Comparison of ENCODE assay signal across 8 cellular contexts in the genomic region with DNA sequence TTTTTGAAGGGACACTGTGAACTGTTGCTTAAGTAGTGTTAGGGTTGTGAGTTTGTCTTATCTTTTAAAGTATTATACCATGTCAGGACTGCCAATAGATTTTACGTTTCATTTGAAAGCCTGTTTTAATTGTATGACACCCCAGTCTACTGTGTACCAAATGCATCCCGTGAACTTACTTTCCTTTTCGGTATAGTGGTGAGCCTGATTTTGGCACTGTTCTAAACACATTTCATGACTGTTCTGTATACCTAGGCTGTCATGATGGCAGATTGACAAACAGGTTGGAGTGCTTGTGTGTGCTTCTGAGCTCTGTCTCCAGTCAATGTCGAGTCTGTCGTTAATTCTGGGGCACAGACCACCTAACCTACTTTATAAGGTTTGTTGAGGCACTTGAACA. TPM values are rescaled to one million over a fixed set of nuclear protein-coding genes. Genes with fewer than 3 reads are reported as not detected.
A peak's percentile ranks its signal among the peaks of the same experiment; 100 is the strongest.
DNase-seq lines count a peak whose midpoint lies in the region; ATAC-seq and TF ChIP-seq lines count a peak whose summit lies in the region.

No MANE protein-coding gene starts in this region.

- intact Hi-C loops in right lobe of liver (cut with DNase I), result no loop called here

- H3K4me1 ChIP-seq in right lobe of liver (peaks cover 0 to 35% (median 15%) of the 10 kb centered on the region in 4 donors), tibial nerve (peaks cover 0 to 33% (median 3%) of the 10 kb centered on the region in 4 donors)

- no peaks in the 10 kb centered on the region for H3K9me3 ChIP-seq in right lobe of liver
- H3K9me3 ChIP-seq in tibial nerve, result no peaks in the 10 kb centered on the region

- H3K4me3 ChIP-seq in HL-60 (replicated peaks; ENCODE audit: insufficient read depth, low read length) (peak overlapping the region; percentile 38; the same call in 1 of the 2 replicates), astrocyte of the spinal cord (ENCODE audit: low read depth, low read length) (peak overlapping the region; percentile 77), right lobe of liver (peak overlapping the region; percentile 99), tibial nerve (peak overlapping the region; percentile 58 to 98 (median 75))

- TF ChIP-seq POLR2A in right lobe of liver (IDR thresholded peaks at IDR 0.05), result peak; percentile 35
- no peak for TF ChIP-seq POLR2A in tibial nerve (IDR thresholded peaks at IDR 0.05)
- TF ChIP-seq POLR2A in GM18505 (IDR thresholded peaks at IDR 0.05; ENCODE audit: borderline replicate concordance, extremely low read depth, insufficient read depth, insufficient read length), result no peak

- ATAC-seq in GM18907 (IDR thresholded peaks at IDR 0.05; ENCODE audit: unreplicated experiment), result peak; percentile 25
- peak; percentile 48 to 60 (median 54) for ATAC-seq in right lobe of liver
- ATAC-seq in GM18505 (IDR thresholded peaks at IDR 0.05; ENCODE audit: unreplicated experiment), result no peak

- in situ Hi-C loops in astrocyte of the spinal cord (cut with HindIII; ENCODE audit: low sequenced_read_pairs), result no loop called here

- under 1% methylated on average over 5 of the region's 5 CpGs for WGBS in right lobe of liver (ENCODE audit: insufficient coverage, low coverage, low lambda C conversion rate, missing lambda C conversion rate)
- 2 to 6% methylated on average over 5 of the region's 5 CpGs for WGBS in tibial nerve, 2 donors

- no peak for TF ChIP-seq EP300 in tibial nerve (IDR thresholded peaks at IDR 0.05)

- H3K27me3 ChIP-seq in HL-60 (ENCODE audit: insufficient read depth, poor library complexity, severe bottlenecking) (peaks cover 53% of the 10 kb centered on the region), right lobe of liver (no peaks in the 10 kb centered on the region), tibial nerve (no peaks in the 10 kb centered on the region)

- TF ChIP-seq CTCF in HL-60 (IDR thresholded peaks at IDR 0.05; ENCODE audit: insufficient read depth, low read length), result no peak
- no peak for TF ChIP-seq CTCF in astrocyte of the spinal cord (IDR thresholded peaks at IDR 0.05; ENCODE audit: low read depth, low read length)
- no peak for TF ChIP-seq CTCF in right lobe of liver (IDR thresholded peaks at IDR 0.05)
- no peak for TF ChIP-seq CTCF in tibial nerve (IDR thresholded peaks at IDR 0.05)

- H3K36me3 ChIP-seq in right lobe of liver (peaks cover 0 to 8% (median 0%) of the 10 kb centered on the region in 4 donors), tibial nerve (peaks cover 0 to under 1% (median 0%) of the 10 kb centered on the region in 3 donors)

- H3K27ac ChIP-seq in HL-60 (replicated peaks) (no peak overlapping the region), right lobe of liver (peak overlapping the region; percentile 85 to 97 (median 92)), tibial nerve (peak overlapping the region in 3 of 4 donors; percentile 45 to 91 (median 74))

- DNase-seq in Ammon's horn (ENCODE audit: low spot score), result peak; percentile 8
- no peak for DNase-seq in HL-60 (ENCODE audit: low read depth in 1 of 2, low spot score in 1 of 2)
- DNase-seq in astrocyte of the spinal cord (ENCODE audit: low read depth, low spot score), result peak; percentile 24
- DNase-seq in right lobe of liver, result no peak
- DNase-seq in tibial nerve (ENCODE audit: low spot score in 2 of 2), result no peak
- DNase-seq in activated CD4-positive, CD25-positive, alpha-beta regulatory T cell (lab: John Stamatoyannopoulos, UW), result no peak

RNA-seq across cellular contexts. Expression of gene PCCA, which starts 0.7 kb away (rescaled TPM):
- total RNA-seq in right lobe of liver, result 100 to 1,000 TPM in 1 of 6 experiments, 10 to 100 TPM in 5; 58.2 to 161 (median 85.2) TPM
- total RNA-seq in tibial nerve, result 10 to 100 TPM; 29.5 to 55.5 (median 38.3) TPM

Comparison
In these comparisons a context has a peak if more than half of its experiments do, and no peak if none do; other contexts are left out.
1. DNase-seq: peak in Ammon's horn (single experiment) and astrocyte of the spinal cord (single experiment); none in HL-60 (0 of 2), right lobe of liver (0 of 3), tibial nerve (0 of 2) and activated CD4-positive, CD25-positive, alpha-beta regulatory T cell (0 of 4).
2. H3K4me3 ChIP-seq: peak in every context shown above with its lines; median percentile 99 in right lobe of liver; 77 in astrocyte of the spinal cord; 75 in tibial nerve; 38 in HL-60.